ENCODE assay signal across 11 cellular contexts in genomic region chr15:101137312-101137940, GRCh38.
DNase-seq lines count a peak whose midpoint lies in the region; ATAC-seq lines count a peak whose summit lies in the region.
"Had no signal": no experiment of that assay in that cellular context is flagged by ENCODE, and none has a peak within 500 bp of the region (broad histone marks: within the 10 kb centered on the region; RNA-seq: fewer than 3 reads in every experiment).

No MANE protein-coding gene starts in this region.

- CTCF ChIA-PET in activated naive CD4-positive, alpha-beta T cell treated with anti-CD3 and anti-CD28 coated beads for 36 hours (lab: Charles Lee): interaction anchor here (1.2 kb wide), 1 partner anchor 121 kb away, joined by 3 read pairs; no protein-coding TSS in a partner anchor

- H3K9me3 Mint-ChIP-seq in activated naive CD4-positive, alpha-beta T cell treated with anti-CD3 and anti-CD28 coated beads for 36 hours: peaks cover 4% of the 10 kb centered on the region
- H3K9me3 Mint-ChIP-seq in dendritic cell treated with granulocyte-macrophage colony-stimulating factor and Interleukin-4, amounts not matched to agents 40 ng/mL and 50 ng/mL, for 4 days: no peaks in the 10 kb centered on the region
- H3K9me3 Mint-ChIP-seq in stimulated activated naive B cell treated with anti-CD40 and anti-IgM and Interleukin-4, amounts not matched to agents 10 μg/mL and 1 μg/mL and 100 μg/mL, for 72 hours: peaks cover 0 to 2% of the 10 kb centered on the region in 2 donors

- intact Hi-C loops in activated naive CD4-positive, alpha-beta T cell treated with anti-CD3 and anti-CD28 coated beads for 36 hours (cut with micrococcal nuclease): loop anchor here (2.0 kb wide), 1 partner anchor 21 kb away; no protein-coding TSS in a partner anchor
- intact Hi-C loops in dendritic cell treated with granulocyte-macrophage colony-stimulating factor and Interleukin-4, amounts not matched to agents 40 ng/mL and 50 ng/mL, for 4 days (cut with micrococcal nuclease): no loop called here

- H3K36me3 Mint-ChIP-seq in activated naive CD4-positive, alpha-beta T cell treated with anti-CD3 and anti-CD28 coated beads for 36 hours (ENCODE audit: low read depth): no peaks in the 10 kb centered on the region
- no peaks in the 10 kb centered on the region for H3K36me3 Mint-ChIP-seq in dendritic cell treated with granulocyte-macrophage colony-stimulating factor and Interleukin-4, amounts not matched to agents 40 ng/mL and 50 ng/mL, for 4 days (ENCODE audit: low read depth)
- H3K36me3 Mint-ChIP-seq in stimulated activated naive B cell treated with anti-CD40 and anti-IgM and Interleukin-4, amounts not matched to agents 10 μg/mL and 1 μg/mL and 100 μg/mL, for 72 hours: peaks cover 2 to 7% of the 10 kb centered on the region in 2 donors

- peaks cover 19% of the 10 kb centered on the region for H3K4me1 Mint-ChIP-seq in activated naive CD4-positive, alpha-beta T cell treated with anti-CD3 and anti-CD28 coated beads for 36 hours (ENCODE audit: low read depth)
- H3K4me1 Mint-ChIP-seq in dendritic cell treated with granulocyte-macrophage colony-stimulating factor and Interleukin-4, amounts not matched to agents 40 ng/mL and 50 ng/mL, for 4 days (ENCODE audit: low read depth): peaks cover 55% of the 10 kb centered on the region
- peaks cover 46 to 64% of the 10 kb centered on the region in 2 donors for H3K4me1 Mint-ChIP-seq in stimulated activated naive B cell treated with anti-CD40 and anti-IgM and Interleukin-4, amounts not matched to agents 10 μg/mL and 1 μg/mL and 100 μg/mL, for 72 hours

- H3K4me3 Mint-ChIP-seq in activated naive CD4-positive, alpha-beta T cell treated with anti-CD3 and anti-CD28 coated beads for 36 hours: no peak overlapping the region
- no peak overlapping the region for H3K4me3 Mint-ChIP-seq in dendritic cell treated with granulocyte-macrophage colony-stimulating factor and Interleukin-4, amounts not matched to agents 40 ng/mL and 50 ng/mL, for 4 days
- H3K4me3 Mint-ChIP-seq in stimulated activated naive B cell treated with anti-CD40 and anti-IgM and Interleukin-4, amounts not matched to agents 10 μg/mL and 1 μg/mL and 100 μg/mL, for 72 hours: peak overlapping the region in 1 of 2 donors; percentile 1

- peaks cover 8% of the 10 kb centered on the region for H3K27me3 Mint-ChIP-seq in activated naive CD4-positive, alpha-beta T cell treated with anti-CD3 and anti-CD28 coated beads for 36 hours (ENCODE audit: low read depth)
- peaks cover 18% of the 10 kb centered on the region for H3K27me3 Mint-ChIP-seq in dendritic cell treated with granulocyte-macrophage colony-stimulating factor and Interleukin-4, amounts not matched to agents 40 ng/mL and 50 ng/mL, for 4 days
- peaks cover 0 to 4% of the 10 kb centered on the region in 2 donors for H3K27me3 Mint-ChIP-seq in stimulated activated naive B cell treated with anti-CD40 and anti-IgM and Interleukin-4, amounts not matched to agents 10 μg/mL and 1 μg/mL and 100 μg/mL, for 72 hours

- peak; percentile 25 for DNase-seq in activated naive CD4-positive, alpha-beta T cell treated with anti-CD3 and anti-CD28 coated beads for 36 hours
- DNase-seq in activated naive CD4-positive, alpha-beta T cell (lab: John Stamatoyannopoulos, UW): no peak
- DNase-seq in RPMI8226 (peak; percentile 30), putamen (ENCODE audit: low spot score) (no peak)
- DNase-seq in stimulated activated naive B cell treated with anti-CD40 and anti-IgM and Interleukin-4, amounts not matched to agents 10 μg/mL and 1 μg/mL and 100 μg/mL, for 72 hours: no peak
- DNase-seq in activated CD4-positive, CD25-positive, alpha-beta regulatory T cell (lab: John Stamatoyannopoulos, UW): no peak
- DNase-seq: dorsolateral prefrontal cortex; NCI-H2227 treated with DMSO at 0.1 percent for 48 hours; stimulated activated naive CD4-positive, alpha-beta T cell treated with Interleukin-2 at 50 U/mL for 16 hours had no signal

- peak; percentile 44 to 47 for ATAC-seq in stimulated activated naive B cell treated with anti-CD40 and anti-IgM and Interleukin-4, amounts not matched to agents 10 μg/mL and 1 μg/mL and 100 μg/mL, for 72 hours (replicated peaks)
- ATAC-seq in GM18511 (IDR thresholded peaks at IDR 0.05; ENCODE audit: unreplicated experiment): no peak

- no peak overlapping the region for H3K27ac Mint-ChIP-seq in activated naive CD4-positive, alpha-beta T cell treated with anti-CD3 and anti-CD28 coated beads for 36 hours
- H3K27ac Mint-ChIP-seq in dendritic cell treated with granulocyte-macrophage colony-stimulating factor and Interleukin-4, amounts not matched to agents 40 ng/mL and 50 ng/mL, for 4 days: peak overlapping the region; percentile 52
- H3K27ac Mint-ChIP-seq in stimulated activated naive B cell treated with anti-CD40 and anti-IgM and Interleukin-4, amounts not matched to agents 10 μg/mL and 1 μg/mL and 100 μg/mL, for 72 hours: no peak overlapping the region

Comparison
In these comparisons a context has a peak if more than half of its experiments do, and no peak if none do; other contexts are left out.
1. DNase-seq: peak in activated naive CD4-positive, alpha-beta T cell treated with anti-CD3 and anti-CD28 coated beads for 36 hours (single experiment) and RPMI8226 (single experiment); none in activated naive CD4-positive, alpha-beta T cell (0 of 4), stimulated activated naive B cell treated with anti-CD40 and anti-IgM and Interleukin-4, amounts not matched to agents 10 μg/mL and 1 μg/mL and 100 μg/mL, for 72 hours (single experiment), activated CD4-positive, CD25-positive, alpha-beta regulatory T cell (0 of 4) and putamen (single experiment).